In the genomic region with DNA sequence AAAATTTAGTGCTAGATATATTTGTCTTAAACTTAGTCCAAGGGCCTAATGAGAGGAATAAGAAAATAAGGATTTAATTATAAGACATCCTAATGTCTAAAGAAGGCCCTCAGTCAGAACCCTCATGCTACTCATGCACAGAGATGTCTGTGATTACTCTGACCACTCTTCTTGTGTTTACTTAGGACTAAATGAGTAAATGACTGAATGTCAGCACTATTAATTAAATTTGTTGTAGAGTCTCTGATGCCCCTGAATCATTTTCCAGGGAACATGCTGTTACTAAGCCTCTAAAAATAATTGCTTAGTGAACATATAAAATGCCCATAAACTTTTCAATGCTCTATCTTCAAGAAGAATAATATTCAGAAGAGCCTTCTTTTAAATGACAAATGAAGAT, we compare ENCODE assay signal across 16 cellular contexts.
"Had no signal": no experiment of that assay in that cellular context is flagged by ENCODE, and none has a peak within 500 bp of the region (broad histone marks: within the 10 kb centered on the region; RNA-seq: fewer than 3 reads in every experiment).

No MANE protein-coding gene starts in this region.

- H3K4me3 Mint-ChIP-seq: activated naive CD8-positive, alpha-beta T cell; brain; stimulated activated memory B cell treated with anti-CD40 and anti-IgM and Interleukin-4, amounts not matched to agents 10 μg/mL and 1 μg/mL and 100 μg/mL, for 72 hours had no signal

- H3K9ac ChIP-seq: parathyroid adenoma had no signal

- H3K27ac Mint-ChIP-seq: activated naive CD8-positive, alpha-beta T cell; brain; stimulated activated memory B cell treated with anti-CD40 and anti-IgM and Interleukin-4, amounts not matched to agents 10 μg/mL and 1 μg/mL and 100 μg/mL, for 72 hours had no signal

- H3K27me3 ChIP-seq: gastroesophageal sphincter had no signal

- H3K27me3 Mint-ChIP-seq: activated naive CD8-positive, alpha-beta T cell; brain; stimulated activated memory B cell treated with anti-CD40 and anti-IgM and Interleukin-4, amounts not matched to agents 10 μg/mL and 1 μg/mL and 100 μg/mL, for 72 hours had no signal

- H2AFZ ChIP-seq: parathyroid adenoma had no signal

- H3K9me3 ChIP-seq: gastroesophageal sphincter had no signal

- H3K79me2 ChIP-seq: parathyroid adenoma had no signal

- H3K4me1 ChIP-seq: parathyroid adenoma had no signal

- DNase-seq: activated CD4-positive, alpha-beta T cell treated with anti-CD3 and anti-CD28 coated beads, Interleukin-2, amount 50 U/mL, for 48 hours; activated CD8-positive, alpha-beta memory T cell treated with anti-CD3 and anti-CD28 coated beads, Interleukin-2, amount 50 U/mL, for 4 hours; activated gamma-delta T cell; activated T-cell treated with anti-CD3 and anti-CD28 coated beads, Interleukin-2, amount 50 U/mL, for 48 hours; amniotic stem cell; cerebellar nuclear complex; effector CD8-positive, alpha-beta T cell; islet precursor cell; stimulated activated CD4-positive, alpha-beta T cell treated with anti-CD3 and anti-CD28 coated beads, Interleukin-2, amount 100 ng/mL, for 48 hours; T-helper 9 cell had no signal

- H3K4me1 Mint-ChIP-seq: stimulated activated memory B cell treated with anti-CD40 and anti-IgM and Interleukin-4, amounts not matched to agents 10 μg/mL and 1 μg/mL and 100 μg/mL, for 72 hours had no signal

- H3K27ac ChIP-seq: gastroesophageal sphincter, parathyroid adenoma had no signal

- H3K36me3 Mint-ChIP-seq: activated naive CD8-positive, alpha-beta T cell; stimulated activated memory B cell treated with anti-CD40 and anti-IgM and Interleukin-4, amounts not matched to agents 10 μg/mL and 1 μg/mL and 100 μg/mL, for 72 hours had no signal

- H3K9me3 Mint-ChIP-seq: brain had no signal

- ATAC-seq: gastroesophageal sphincter; left lobe of liver; stimulated activated memory B cell treated with anti-CD40 and anti-IgM and Interleukin-4, amounts not matched to agents 10 μg/mL and 1 μg/mL and 100 μg/mL, for 72 hours had no signal

- H3K4me3 ChIP-seq: gastroesophageal sphincter had no signal

- H3K36me3 ChIP-seq: gastroesophageal sphincter had no signal
